In genomic region chr9:93900436-93900819, GRCh38 we compare ENCODE assay signal across 18 cellular contexts. TPM values are rescaled to one million over a fixed set of nuclear protein-coding genes. Genes with fewer than 3 reads are reported as not detected.
DNase-seq lines count a peak whose midpoint lies in the region; ATAC-seq and TF ChIP-seq lines count a peak whose summit lies in the region.
"Had no signal": no experiment of that assay in that cellular context is flagged by ENCODE, and none has a peak within 500 bp of the region (broad histone marks: within the 10 kb centered on the region; RNA-seq: fewer than 3 reads in every experiment).

No MANE protein-coding gene starts in this region.

- H3K9me3 ChIP-seq in right atrium auricular region: no peaks in the 10 kb centered on the region

- no peak overlapping the region for H3K4me3 ChIP-seq in right atrium auricular region

- no peak for TF ChIP-seq CTCF in right atrium auricular region (IDR thresholded peaks at IDR 0.05)
- TF ChIP-seq CTCF in nephron progenitor cell (IDR thresholded peaks at IDR 0.05): no peak
- TF ChIP-seq CTCF in type B pancreatic cell (conservative IDR thresholded peaks at IDR 0.05): no peak

- intact Hi-C loops in cardiac septum (cut with DNase I): no loop called here

- H3K36me3 Mint-ChIP-seq in activated CD8-positive, alpha-beta memory T cell treated with anti-CD3 and anti-CD28 coated beads, Interleukin-2, amount 10 ng/mL, durations not matched to agents 7 days and 5 days: no peaks in the 10 kb centered on the region
- no peaks in the 10 kb centered on the region for H3K36me3 Mint-ChIP-seq in nephron progenitor cell (ENCODE audit: low read depth)
- H3K36me3 Mint-ChIP-seq in type B pancreatic cell: no peaks in the 10 kb centered on the region

- CTCF ChIA-PET in activated CD8-positive, alpha-beta memory T cell treated with anti-CD3 and anti-CD28 coated beads, Interleukin-2, amount 10 ng/mL, durations not matched to agents 7 days and 5 days (lab: Charles Lee): no interaction called here

- H3K4me3 Mint-ChIP-seq in activated CD8-positive, alpha-beta memory T cell treated with anti-CD3 and anti-CD28 coated beads, Interleukin-2, amount 10 ng/mL, durations not matched to agents 7 days and 5 days: no peak overlapping the region
- H3K4me3 Mint-ChIP-seq in nephron progenitor cell: no peak overlapping the region
- no peak overlapping the region for H3K4me3 Mint-ChIP-seq in type B pancreatic cell

- no peak overlapping the region for H3K27ac Mint-ChIP-seq in activated CD8-positive, alpha-beta memory T cell treated with anti-CD3 and anti-CD28 coated beads, Interleukin-2, amount 10 ng/mL, durations not matched to agents 7 days and 5 days
- peak overlapping the region; percentile 68 for H3K27ac Mint-ChIP-seq in nephron progenitor cell
- H3K27ac Mint-ChIP-seq in type B pancreatic cell: no peak overlapping the region

- ATAC-seq in activated CD8-positive, alpha-beta memory T cell treated with anti-CD3 and anti-CD28 coated beads, Interleukin-2, amount 10 ng/mL, durations not matched to agents 7 days and 5 days: no peak
- ATAC-seq: PC-3 had no signal

- H3K9me3 Mint-ChIP-seq in activated CD8-positive, alpha-beta memory T cell treated with anti-CD3 and anti-CD28 coated beads, Interleukin-2, amount 10 ng/mL, durations not matched to agents 7 days and 5 days (ENCODE audit: low read depth): no peaks in the 10 kb centered on the region
- no peaks in the 10 kb centered on the region for H3K9me3 Mint-ChIP-seq in nephron progenitor cell
- H3K9me3 Mint-ChIP-seq in type B pancreatic cell: no peaks in the 10 kb centered on the region

- no peaks in the 10 kb centered on the region for H3K4me1 ChIP-seq in right atrium auricular region

- H3K27me3 ChIP-seq in right atrium auricular region: no peaks in the 10 kb centered on the region

- peaks cover 4% of the 10 kb centered on the region for H3K4me1 Mint-ChIP-seq in activated CD8-positive, alpha-beta memory T cell treated with anti-CD3 and anti-CD28 coated beads, Interleukin-2, amount 10 ng/mL, durations not matched to agents 7 days and 5 days
- no peaks in the 10 kb centered on the region for H3K4me1 Mint-ChIP-seq in nephron progenitor cell
- peaks cover 5% of the 10 kb centered on the region for H3K4me1 Mint-ChIP-seq in type B pancreatic cell (ENCODE audit: unreplicated experiment)

- H3K27ac ChIP-seq in right atrium auricular region: no peak overlapping the region
- H3K27ac ChIP-seq: RWPE1 had no signal

- H3K27me3 Mint-ChIP-seq in activated CD8-positive, alpha-beta memory T cell treated with anti-CD3 and anti-CD28 coated beads, Interleukin-2, amount 10 ng/mL, durations not matched to agents 7 days and 5 days: no peaks in the 10 kb centered on the region
- peaks cover 16% of the 10 kb centered on the region for H3K27me3 Mint-ChIP-seq in nephron progenitor cell (ENCODE audit: low read depth, poor library complexity)
- H3K27me3 Mint-ChIP-seq in type B pancreatic cell: peaks cover 7% of the 10 kb centered on the region

- peak; percentile 53 for DNase-seq in cardiac septum (ENCODE audit: low spot score)
- no peak for DNase-seq in right atrium auricular region (ENCODE audit: low spot score)
- peak; percentile 12 for DNase-seq in activated CD8-positive, alpha-beta memory T cell treated with anti-CD3 and anti-CD28 coated beads, Interleukin-2, amount 10 ng/mL, durations not matched to agents 7 days and 5 days
- DNase-seq in nephron progenitor cell: no peak
- DNase-seq in type B pancreatic cell (ENCODE audit: extremely low spot score, unreplicated experiment): peak; percentile 54
- no peak for DNase-seq in HK-2 (ENCODE audit: unreplicated experiment)
- no peak for DNase-seq in middle frontal gyrus (ENCODE audit: extremely low spot score, low spot score)
- DNase-seq: ACHN, C1 segment of cervical spinal cord, DMS79 treated with DMSO at 0.1 percent for 48 hours, HCEC 1CT, IMR-90, NCI-H1436, NCI-H2029 treated with DMSO at 0.1 percent for 48 hours, NCI-H2171, NCI-H526, PC-3 had no signal

- no peaks in the 10 kb centered on the region for H3K36me3 ChIP-seq in right atrium auricular region

RNA-seq across cellular contexts. Expression of gene BARX1, which starts 54.7 kb away (rescaled TPM):
- 0.19 TPM for total RNA-seq in cardiac septum
- not detected for total RNA-seq in right atrium auricular region
- not detected for total RNA-seq in activated CD8-positive, alpha-beta memory T cell treated with anti-CD3 and anti-CD28 coated beads, Interleukin-2, amount 10 ng/mL, durations not matched to agents 7 days and 5 days
- 0.71 and 11.8 TPM in 2 replicates for total RNA-seq in type B pancreatic cell (ENCODE audit: low replicate concordance)
- total RNA-seq: IMR-90, PC-3 had no signal

Comparison
In these comparisons a context has a peak if more than half of its experiments do, and no peak if none do; other contexts are left out.
1. DNase-seq: peak in cardiac septum (single experiment), activated CD8-positive, alpha-beta memory T cell treated with anti-CD3 and anti-CD28 coated beads, Interleukin-2, amount 10 ng/mL, durations not matched to agents 7 days and 5 days (single experiment) and type B pancreatic cell (single experiment); none in right atrium auricular region (single experiment), nephron progenitor cell (single experiment), HK-2 (single experiment) and middle frontal gyrus (single experiment).